ENCODE assay signal across 10 cellular contexts in the genomic region with DNA sequence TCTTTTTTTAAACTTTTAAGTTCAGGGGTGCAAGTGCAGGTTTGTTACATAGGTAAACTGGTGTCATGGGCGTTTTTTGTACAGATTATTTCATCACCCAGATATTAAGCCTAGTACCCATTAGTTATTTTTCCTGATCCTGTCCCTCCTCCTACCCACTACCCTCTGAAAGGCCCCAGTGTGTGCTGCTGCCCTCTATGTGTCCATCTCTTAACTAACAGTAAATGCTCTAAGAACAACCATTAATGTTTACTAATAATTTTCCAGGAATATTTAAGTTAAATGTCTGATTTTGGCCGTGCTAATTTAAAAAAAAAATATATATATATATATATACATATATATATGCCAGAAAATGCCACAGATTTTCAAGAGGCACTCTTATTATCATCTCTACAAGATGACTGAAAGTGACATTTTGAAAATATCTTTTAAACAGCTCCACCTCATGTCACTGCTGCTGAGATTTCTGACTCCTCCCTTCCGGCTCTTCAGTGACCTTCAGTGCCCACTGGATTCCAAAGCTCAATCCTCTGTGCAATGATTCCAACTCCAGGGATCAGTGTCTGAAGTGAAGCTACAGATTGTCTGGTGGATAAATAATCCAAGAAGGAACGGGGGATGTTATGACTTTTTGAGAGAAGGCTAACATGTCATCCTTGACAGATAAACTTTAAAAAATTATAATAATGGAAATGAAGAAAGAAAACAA.
"Had no signal": no experiment of that assay in that cellular context is flagged by ENCODE, and none has a peak within 500 bp of the region (broad histone marks: within the 10 kb centered on the region; RNA-seq: fewer than 3 reads in every experiment).

No MANE protein-coding gene starts in this region.

- ATAC-seq: effector memory CD8-positive, alpha-beta T cell; SK-N-SH treated with all-trans-retinoic acid at 6 μM for 48 hours had no signal

- DNase-seq: activated CD4-positive, alpha-beta T cell treated with anti-CD3 and anti-CD28 coated beads, Interleukin-2, amount 10 ng/mL, durations not matched to agents 7 days and 5 days; activated CD4-positive, CD25-positive, alpha-beta regulatory T cell; activated CD8-positive, alpha-beta memory T cell treated with anti-CD3 and anti-CD28 coated beads for 24 hours; activated naive CD4-positive, alpha-beta T cell treated with anti-CD3 and anti-CD28 coated beads, Interleukin-2, amount 10 ng/mL, durations not matched to agents 7 days and 5 days; central memory CD4-positive, alpha-beta T cell; effector memory CD8-positive, alpha-beta T cell; stimulated activated CD4-positive, alpha-beta T cell treated with anti-CD3 and anti-CD28 coated beads, Interleukin-2, amount 100 ng/mL, for 24 hours; stimulated activated naive CD4-positive, alpha-beta T cell; substantia nigra had no signal
